ENCODE assay signal across 8 cellular contexts in genomic region chr6:127267742-127268588, GRCh38. TPM values are rescaled to one million over a fixed set of nuclear protein-coding genes. Genes with fewer than 3 reads are reported as not detected.
A peak's percentile ranks its signal among the peaks of the same experiment; 100 is the strongest.
DNase-seq lines count a peak whose midpoint lies in the region; ATAC-seq, FAIRE-seq and TF ChIP-seq lines count a peak whose summit lies in the region.

No MANE protein-coding gene starts in this region.

- peak overlapping the region; percentile 94 for H3K4me2 ChIP-seq in endothelial cell of umbilical vein (ENCODE audit: insufficient read depth, low read length)

- H3K27me3 Mint-ChIP-seq in stimulated activated naive CD8-positive, alpha-beta T cell treated with anti-CD3 and anti-CD28 coated beads, Interleukin-15, Interleukin-2, amounts not matched to agents 100 ng/mL and 50 ng/mL, for 24 hours: no peaks in the 10 kb centered on the region

- peak overlapping the region; percentile 83 for H3K9ac ChIP-seq in endothelial cell of umbilical vein (replicated peaks; ENCODE audit: extremely low read depth, insufficient read depth, low read length)

- H3K9me1 ChIP-seq in endothelial cell of umbilical vein (replicated peaks; ENCODE audit: control insufficient read depth, extremely low read depth, insufficient read depth, low read length): no peaks in the 10 kb centered on the region

- no peak for TF ChIP-seq CTCF in endothelial cell of umbilical vein (IDR thresholded peaks at IDR 0.05; ENCODE audit: extremely low read depth in 1 of 2, insufficient read depth in 1 of 2, low read depth in 1 of 2, low read length in 2 of 2)
- no peak for TF ChIP-seq CTCF in neutrophil (IDR thresholded peaks at IDR 0.05)

- CTCF ChIA-PET in endothelial cell of umbilical vein (lab: Charles Lee): interaction anchor here (1.0 to 3.0 kb wide), 6 partner anchors 67 to 1235 kb away, joined by 3 to 115 read pairs (median 14); no protein-coding TSS in a partner anchor

- H3K36me3 ChIP-seq in endothelial cell of umbilical vein (ENCODE audit: control insufficient read depth in 2 of 2, extremely low read depth in 1 of 2, insufficient read depth in 2 of 2, low read length in 2 of 2): no peaks in the 10 kb centered on the region
- no peaks in the 10 kb centered on the region for H3K36me3 ChIP-seq in neutrophil

- peak overlapping the region; percentile 99 for H3K4me3 Mint-ChIP-seq in stimulated activated naive CD8-positive, alpha-beta T cell treated with anti-CD3 and anti-CD28 coated beads, Interleukin-15, Interleukin-2, amounts not matched to agents 100 ng/mL and 50 ng/mL, for 24 hours

- peaks cover 51% of the 10 kb centered on the region for H3K4me1 Mint-ChIP-seq in stimulated activated naive CD8-positive, alpha-beta T cell treated with anti-CD3 and anti-CD28 coated beads, Interleukin-15, Interleukin-2, amounts not matched to agents 100 ng/mL and 50 ng/mL, for 24 hours (ENCODE audit: low read depth)

- H3K27ac ChIP-seq in endothelial cell of umbilical vein (ENCODE audit: insufficient read depth, low read depth, low read length): peak overlapping the region; percentile 74
- H3K27ac ChIP-seq in neutrophil: peak overlapping the region; percentile 94

- peak overlapping the region; percentile 98 for H3K27ac Mint-ChIP-seq in stimulated activated naive CD8-positive, alpha-beta T cell treated with anti-CD3 and anti-CD28 coated beads, Interleukin-15, Interleukin-2, amounts not matched to agents 100 ng/mL and 50 ng/mL, for 24 hours

- BruUV-seq in endothelial cell of umbilical vein (replicated peaks; lab: Mats Ljungman, UMichigan): TSS peak; percentile 27

- no peaks in the 10 kb centered on the region for H3K27me3 ChIP-seq in endothelial cell of umbilical vein (ENCODE audit: control insufficient read depth in 2 of 2, insufficient read depth in 2 of 2, low read length in 2 of 2)
- no peaks in the 10 kb centered on the region for H3K27me3 ChIP-seq in neutrophil

- no peak for ATAC-seq in stimulated activated naive CD8-positive, alpha-beta T cell treated with anti-CD3 and anti-CD28 coated beads, Interleukin-15, Interleukin-2, amounts not matched to agents 100 U/mL and 50 U/mL, for 24 hours

- H3K4me1 ChIP-seq in endothelial cell of umbilical vein (ENCODE audit: control insufficient read depth, extremely low read depth, insufficient read depth, low read length) (peaks cover 20% of the 10 kb centered on the region), neutrophil (ENCODE audit: control insufficient read depth in 1 of 2, insufficient read depth in 1 of 2, low read depth in 1 of 2, low read length in 1 of 2) (peaks cover 43 to 47% of the 10 kb centered on the region in 2 experiments)

- no peak for FAIRE-seq in endothelial cell of umbilical vein (lab: Jason Lieb, UNC)

- H3K9me3 ChIP-seq in endothelial cell of umbilical vein (replicated peaks; ENCODE audit: control insufficient read depth, insufficient read depth, low read length) (no peaks in the 10 kb centered on the region), neutrophil (no peaks in the 10 kb centered on the region)

- H3K9me3 Mint-ChIP-seq in stimulated activated naive CD8-positive, alpha-beta T cell treated with anti-CD3 and anti-CD28 coated beads, Interleukin-15, Interleukin-2, amounts not matched to agents 100 ng/mL and 50 ng/mL, for 24 hours: no peaks in the 10 kb centered on the region

- intact Hi-C loops in endothelial cell of umbilical vein (cut with micrococcal nuclease): loop anchor here (2.0 to 5.0 kb wide), 7 partner anchors 33 to 1271 kb away; partner anchors contain the start of gene ECHDC1

- H2AFZ ChIP-seq in endothelial cell of umbilical vein (ENCODE audit: low read depth, low read length): peak overlapping the region; percentile 100

- H4K20me1 ChIP-seq in endothelial cell of umbilical vein (replicated peaks; ENCODE audit: control insufficient read depth, extremely low read depth, insufficient read depth, low read length): peaks cover 17% of the 10 kb centered on the region

- dilution Hi-C loops in endothelial cell of umbilical vein (cut with MboI; ENCODE audit: extremely low pct_ligation_motif_present, low sequenced_read_pairs): no loop called here

- H3K36me3 Mint-ChIP-seq in stimulated activated naive CD8-positive, alpha-beta T cell treated with anti-CD3 and anti-CD28 coated beads, Interleukin-15, Interleukin-2, amounts not matched to agents 100 ng/mL and 50 ng/mL, for 24 hours (ENCODE audit: low read depth): peaks cover 13% of the 10 kb centered on the region

- no peak for TF ChIP-seq POLR2A in endothelial cell of umbilical vein (IDR thresholded peaks at IDR 0.05; ENCODE audit: low read depth, low read length)

- no peak for DNase-seq in stimulated activated naive CD8-positive, alpha-beta T cell treated with anti-CD3 and anti-CD28 coated beads, Interleukin-15, Interleukin-2, amounts not matched to agents 100 U/mL and 50 U/mL, for 24 hours
- DNase-seq in OCI-M1 (lab: John Stamatoyannopoulos, UW): peak; percentile 53
- DNase-seq in endothelial cell of umbilical vein (ENCODE audit: low read depth, low spot score): peak; percentile 42
- DNase-seq in stimulated activated CD4-positive, alpha-beta T cell treated with anti-CD3 and anti-CD28 coated beads, Interleukin-12 subunit alpha, Interleukin-12 subunit beta, amount 100 ng/mL, for 4 hours: no peak
- DNase-seq in epidermal melanocyte (ENCODE audit: insufficient read length, low spot score): no peak
- no peak for DNase-seq in NCI-H2107 (lab: John Stamatoyannopoulos, UW)

- peak overlapping the region; percentile 92 to 99 (median 98) for H3K4me3 ChIP-seq in endothelial cell of umbilical vein (replicated peaks in 1 of 3; ENCODE audit: insufficient read depth in 1 of 3, low read depth in 1 of 3, low read length in 3 of 3)
- H3K4me3 ChIP-seq in neutrophil (ENCODE audit: low read depth in 1 of 2, low read length in 1 of 2): peak overlapping the region; percentile 89 to 94

- POLR2A ChIA-PET in endothelial cell of umbilical vein (lab: Charles Lee): interaction anchor here (1.8 kb wide), 1 partner anchor 57 kb away, joined by 14 read pairs; no protein-coding TSS in a partner anchor

- peaks cover 58% of the 10 kb centered on the region for H3K79me2 ChIP-seq in endothelial cell of umbilical vein (ENCODE audit: control insufficient read depth, insufficient read depth, low read length)

TF ChIP-seq in endothelial cell of umbilical vein, 7 proteins besides CTCF, POLR2A, EP300 and RAD21:
- no peak for TF ChIP-seq POLR2AphosphoS5 (IDR thresholded peaks at IDR 0.05; ENCODE audit: insufficient read depth, low read depth, low read length)
- TF ChIP-seq FOS (IDR thresholded peaks at IDR 0.05; ENCODE audit: borderline replicate concordance, insufficient read depth, low read length): no peak
- no peak for TF ChIP-seq JUN (IDR thresholded peaks at IDR 0.05; ENCODE audit: borderline replicate concordance, insufficient read depth, insufficient read length, low read depth)
- TF ChIP-seq GATA2 (IDR thresholded peaks at IDR 0.05; ENCODE audit: insufficient read depth, insufficient read length, low read depth, low read length): no peak
- no peak for TF ChIP-seq MYC (IDR thresholded peaks at IDR 0.05; ENCODE audit: low read depth, low read length)
- no peak for TF ChIP-seq EZH2 (IDR thresholded peaks at IDR 0.05; ENCODE audit: borderline replicate concordance, low read depth, low read length, severe bottlenecking)
- no peak for TF ChIP-seq MAX (IDR thresholded peaks at IDR 0.05; ENCODE audit: insufficient read depth, insufficient read length)
TF ChIP-seq in endothelial cell of umbilical vein: peak in this region for 0.

RNA-seq across cellular contexts. Expression of gene RNF146, which starts 1.3 kb away (rescaled TPM):
- 43.8 and 48.1 TPM in 2 replicates for total RNA-seq in endothelial cell of umbilical vein
- 29.2 and 37.5 TPM in 2 replicates for polyA plus RNA-seq in endothelial cell of umbilical vein
- polyA plus RNA-seq in endothelial cell of umbilical vein (2011; cell fraction: cytosol; rRNA removed): 30.4 and 37.1 TPM in 2 replicates
- 140 and 180 TPM in 2 replicates for polyA plus RNA-seq in endothelial cell of umbilical vein (2011; cell fraction: nucleus; rRNA removed)
- polyA plus RNA-seq in endothelial cell of umbilical vein (2012): 37.9 and 43.5 TPM in 2 replicates
- polyA minus RNA-seq in endothelial cell of umbilical vein: 40.6 and 43.6 TPM in 2 replicates
- polyA minus RNA-seq in endothelial cell of umbilical vein (2011; cell fraction: cytosol; rRNA and poly(A)+ RNA removed): 3.3 TPM
- 50.2 and 88.2 TPM in 2 replicates for polyA minus RNA-seq in endothelial cell of umbilical vein (2011; cell fraction: nucleus; rRNA and poly(A)+ RNA removed)

Comparison
In these comparisons a context has a peak if more than half of its experiments do, and no peak if none do; other contexts are left out.
1. DNase-seq: peak in OCI-M1 (single experiment) and endothelial cell of umbilical vein (single experiment); none in stimulated activated naive CD8-positive, alpha-beta T cell treated with anti-CD3 and anti-CD28 coated beads, Interleukin-15, Interleukin-2, amounts not matched to agents 100 U/mL and 50 U/mL, for 24 hours (single experiment), stimulated activated CD4-positive, alpha-beta T cell treated with anti-CD3 and anti-CD28 coated beads, Interleukin-12 subunit alpha, Interleukin-12 subunit beta, amount 100 ng/mL, for 4 hours (single experiment), epidermal melanocyte (single experiment) and NCI-H2107 (single experiment).